In genomic region chr2:126645211-126645618, GRCh38 we compare ENCODE assay signal across 1 cellular context.
TF ChIP-seq lines count a peak whose summit lies in the region.

No MANE protein-coding gene starts in this region.

TF ChIP-seq in K562, 482 proteins besides CTCF, POLR2A, EP300 and RAD21 (continued from another document and continues in another):
- peak; percentile 27; the same call in 1 of the 2 replicates for TF ChIP-seq VEZF1 (CRISPR knock-in tag; IDR thresholded peaks at IDR 0.05)
- no peak for TF ChIP-seq ZNF583 (CRISPR knock-in tag; IDR thresholded peaks at IDR 0.05)
- TF ChIP-seq ZNF253 (CRISPR knock-in tag; conservative IDR thresholded peaks at IDR 0.05), result no peak
- TF ChIP-seq NR1H2 (CRISPR knock-in tag; IDR thresholded peaks at IDR 0.05), result no peak
- TF ChIP-seq ZBTB49 (CRISPR knock-in tag; IDR thresholded peaks at IDR 0.05; ENCODE audit: borderline replicate concordance), result no peak
- peak; percentile 70 to 84; a peak in 3 of 4 replicates for TF ChIP-seq ARNT (IDR thresholded peaks at IDR 0.05)
- no peak for TF ChIP-seq SP1 (CRISPR knock-in tag; IDR thresholded peaks at IDR 0.05)
- no peak for TF ChIP-seq PHF21A (IDR thresholded peaks at IDR 0.05; ENCODE audit: borderline replicate concordance, low read depth)
- no peak for TF ChIP-seq ZNF589 (CRISPR knock-in tag; IDR thresholded peaks at IDR 0.05; ENCODE audit: low read depth)
- peak; percentile 40; the same call in 1 of the 2 replicates for TF ChIP-seq BCOR (IDR thresholded peaks at IDR 0.05)
- no peak for TF ChIP-seq MGA (IDR thresholded peaks at IDR 0.05)
- no peak for TF ChIP-seq SFPQ (IDR thresholded peaks at IDR 0.05; ENCODE audit: low read depth, low read length)
- TF ChIP-seq ZNF507 (tag; conservative IDR thresholded peaks at IDR 0.05), result no peak
- TF ChIP-seq CCNT2 (IDR thresholded peaks at IDR 0.05; ENCODE audit: borderline replicate concordance, extremely low read depth, insufficient read length, low read depth, low read length), result peak; percentile 51
- peak; percentile 68; the same call in 1 of the 2 replicates for TF ChIP-seq ZBTB5 (IDR thresholded peaks at IDR 0.05)
- TF ChIP-seq E2F4 (CRISPR knock-in tag; IDR thresholded peaks at IDR 0.05; ENCODE audit: low read depth), result no peak
- no peak for TF ChIP-seq XRCC5 (IDR thresholded peaks at IDR 0.05; ENCODE audit: low read depth, low read length)
- TF ChIP-seq GATA2 (CRISPR knock-in tag; IDR thresholded peaks at IDR 0.05), result peak; percentile 86
- TF ChIP-seq GATAD2B (IDR thresholded peaks at IDR 0.05; ENCODE audit: borderline replicate concordance), result no peak
- peak; percentile 65; the same call in 1 of the 2 replicates for TF ChIP-seq NCOA1 (IDR thresholded peaks at IDR 0.05; ENCODE audit: low read depth)
- peak; percentile 41; the same call in 1 of the 2 replicates for TF ChIP-seq CREB3L1 (IDR thresholded peaks at IDR 0.05; ENCODE audit: borderline replicate concordance, low read depth)
- TF ChIP-seq BRD9 (IDR thresholded peaks at IDR 0.05; ENCODE audit: low read depth, partially characterized antibody), result no peak
- TF ChIP-seq GTF2B (IDR thresholded peaks at IDR 0.05; ENCODE audit: extremely low read depth, insufficient read length), result no peak
- no peak for TF ChIP-seq POLR2AphosphoS2 (IDR thresholded peaks at IDR 0.05; ENCODE audit: low read length)
